Comparison of ENCODE assay signal across 28 cellular contexts in genomic region chr4:41320786-41321185, GRCh38.
"Had no signal": no experiment of that assay in that cellular context is flagged by ENCODE, and none has a peak within 500 bp of the region (broad histone marks: within the 10 kb centered on the region; RNA-seq: fewer than 3 reads in every experiment).

No MANE protein-coding gene starts in this region.

- H3K27me3 ChIP-seq: ascending aorta, SJCRH30 had no signal

- H3K27ac ChIP-seq: ascending aorta, cardiac muscle cell, SJCRH30, SK-N-MC had no signal

- DNase-seq: activated CD4-positive, alpha-beta T cell treated with anti-CD3 and anti-CD28 coated beads, Interleukin-2, amount 10 ng/mL, durations not matched to agents 24 days and 14 days; activated CD4-positive, alpha-beta T cell treated with anti-CD3 and anti-CD28 coated beads, Interleukin-2, amount 50 U/mL, for 4 hours; activated CD8-positive, alpha-beta T cell treated with anti-CD3 and anti-CD28 coated beads for 36 hours; activated gamma-delta T cell; activated naive CD4-positive, alpha-beta T cell treated with Interleukin-2 at 50 U/mL for 16 hours; activated naive CD8-positive, alpha-beta T cell treated with anti-CD3 and anti-CD28 coated beads, Interleukin-2, amount 10 ng/mL, durations not matched to agents 7 days and 5 days; activated T-cell treated with anti-CD3 and anti-CD28 coated beads, Interleukin-2, amount 50 U/mL, for 24 hours; amygdala; NCI-H1092 treated with DMSO at 0.1 percent for 48 hours; NCI-H1417; NCI-H146; NCI-H187; NCI-H2029 treated with DMSO at 0.1 percent for 48 hours; NCI-H2107; NCI-H2171; NCI-H510A; NCI-H526; NCI-H748 treated with DMSO at 0.1 percent for 48 hours; NK-92 treated with Interleukin-12 subunit alpha and Interleukin-12 subunit beta, amount 100 ng/mL, for 24 hours; SHP77; SJCRH30; T1000 had no signal

- H3K4me1 ChIP-seq: ascending aorta had no signal

- H3K27ac Mint-ChIP-seq: activated CD4-positive, alpha-beta T cell treated with anti-CD3 and anti-CD28 coated beads, Interleukin-2, amount 10 ng/mL, durations not matched to agents 24 days and 14 days; activated CD8-positive, alpha-beta T cell treated with anti-CD3 and anti-CD28 coated beads for 36 hours; activated naive CD4-positive, alpha-beta T cell treated with anti-CD3 and anti-CD28 coated beads, Interleukin-2, amount 50 U/mL, for 24 hours; activated naive CD8-positive, alpha-beta T cell treated with anti-CD3 and anti-CD28 coated beads, Interleukin-2, amount 10 ng/mL, durations not matched to agents 7 days and 5 days; activated T-cell treated with anti-CD3 and anti-CD28 coated beads, Interleukin-2, amount 50 U/mL, for 24 hours; activated T-helper 2 cell treated with anti-CD3 and anti-CD28 coated beads, Interferon-gamma antibody, Interleukin-2, Interleukin-4, amounts not matched to agents 10 μg/mL and 5 μg/mL and 100 μg/mL, durations not matched to agents 14 hours and 24 hours and 36 hours had no signal

- H3K9me3 ChIP-seq: ascending aorta had no signal

- H3K36me3 ChIP-seq: ascending aorta, cardiac muscle cell, SJCRH30 had no signal

- H3K36me3 Mint-ChIP-seq: activated naive CD4-positive, alpha-beta T cell treated with anti-CD3 and anti-CD28 coated beads, Interleukin-2, amount 50 U/mL, for 24 hours; activated naive CD8-positive, alpha-beta T cell treated with anti-CD3 and anti-CD28 coated beads, Interleukin-2, amount 10 ng/mL, durations not matched to agents 7 days and 5 days had no signal

- H3K4me3 Mint-ChIP-seq: activated CD4-positive, alpha-beta T cell treated with anti-CD3 and anti-CD28 coated beads, Interleukin-2, amount 10 ng/mL, durations not matched to agents 24 days and 14 days; activated CD8-positive, alpha-beta T cell treated with anti-CD3 and anti-CD28 coated beads for 36 hours; activated naive CD4-positive, alpha-beta T cell treated with anti-CD3 and anti-CD28 coated beads, Interleukin-2, amount 50 U/mL, for 24 hours; activated naive CD8-positive, alpha-beta T cell treated with anti-CD3 and anti-CD28 coated beads, Interleukin-2, amount 10 ng/mL, durations not matched to agents 7 days and 5 days; activated T-cell treated with anti-CD3 and anti-CD28 coated beads, Interleukin-2, amount 50 U/mL, for 24 hours; central memory CD8-positive, alpha-beta T cell had no signal

- H3K4me1 Mint-ChIP-seq: activated CD4-positive, alpha-beta T cell treated with anti-CD3 and anti-CD28 coated beads, Interleukin-2, amount 10 ng/mL, durations not matched to agents 24 days and 14 days; activated naive CD4-positive, alpha-beta T cell treated with anti-CD3 and anti-CD28 coated beads, Interleukin-2, amount 50 U/mL, for 24 hours; activated naive CD8-positive, alpha-beta T cell treated with anti-CD3 and anti-CD28 coated beads, Interleukin-2, amount 10 ng/mL, durations not matched to agents 7 days and 5 days; central memory CD8-positive, alpha-beta T cell had no signal

- H3K9me3 Mint-ChIP-seq: activated CD4-positive, alpha-beta T cell treated with anti-CD3 and anti-CD28 coated beads, Interleukin-2, amount 10 ng/mL, durations not matched to agents 24 days and 14 days; activated naive CD4-positive, alpha-beta T cell treated with anti-CD3 and anti-CD28 coated beads, Interleukin-2, amount 50 U/mL, for 24 hours; activated T-cell treated with anti-CD3 and anti-CD28 coated beads, Interleukin-2, amount 50 U/mL, for 24 hours; activated T-helper 2 cell treated with anti-CD3 and anti-CD28 coated beads, Interferon-gamma antibody, Interleukin-2, Interleukin-4, amounts not matched to agents 10 μg/mL and 5 μg/mL and 100 μg/mL, durations not matched to agents 14 hours and 24 hours and 36 hours; central memory CD8-positive, alpha-beta T cell had no signal

- H3K4me3 ChIP-seq: ascending aorta, cardiac muscle cell, SJCRH30, SK-N-MC had no signal

- H3K27me3 Mint-ChIP-seq: activated CD4-positive, alpha-beta T cell treated with anti-CD3 and anti-CD28 coated beads, Interleukin-2, amount 10 ng/mL, durations not matched to agents 24 days and 14 days; activated naive CD4-positive, alpha-beta T cell treated with anti-CD3 and anti-CD28 coated beads, Interleukin-2, amount 50 U/mL, for 24 hours; activated naive CD8-positive, alpha-beta T cell treated with anti-CD3 and anti-CD28 coated beads, Interleukin-2, amount 10 ng/mL, durations not matched to agents 7 days and 5 days; central memory CD8-positive, alpha-beta T cell had no signal

- ATAC-seq: activated CD8-positive, alpha-beta T cell treated with anti-CD3 and anti-CD28 coated beads for 36 hours had no signal
